8 cellular contexts compared by ENCODE assay signal in genomic region chr16:31487076-31487719, GRCh38. TPM values are rescaled to one million over a fixed set of nuclear protein-coding genes. Genes with fewer than 3 reads are reported as not detected.
A peak's percentile ranks its signal among the peaks of the same experiment; 100 is the strongest.
DNase-seq lines count a peak whose midpoint lies in the region; ATAC-seq and TF ChIP-seq lines count a peak whose summit lies in the region.

No MANE protein-coding gene starts in this region.

- peak overlapping the region; percentile 54; the same call in 1 of the 2 replicates for H3K27ac ChIP-seq in Panc1 (ENCODE audit: low read length)
- no peak overlapping the region for H3K27ac ChIP-seq in psoas muscle

- no peak for DNase-seq in Panc1 (ENCODE audit: low read depth, low spot score)
- DNase-seq in foreskin fibroblast, result no peak
- peak in 1 of 2 donors; percentile 52 for DNase-seq in psoas muscle
- DNase-seq in activated gamma-delta T cell treated with Interleukin-2 at 50 U/mL for 16 hours, result no peak
- DNase-seq in NAMALWA (ENCODE audit: low spot score), result no peak
- DNase-seq in Kasumi-1 (lab: John Stamatoyannopoulos, UW), result no peak

- ATAC-seq in Panc1 (0 out of 2 replicates have a peak, but pooled peaks have one; percentile 5), psoas muscle (peak in 1 of 4 donors; percentile 17), GM21390 (IDR thresholded peaks at IDR 0.05; ENCODE audit: unreplicated experiment) (no peak)

- intact Hi-C loops in Panc1 (cut with micrococcal nuclease; ENCODE audit: unreplicated experiment), result loop anchor here (10.0 kb wide), 1 partner anchor 188 kb away; no protein-coding TSS in a partner anchor
- intact Hi-C loops in psoas muscle (cut with DNase I), result no loop called here

- 6 to 10% (median 9%) methylated on average over 38 to 48 of the region's 48 CpGs for WGBS in psoas muscle, 3 donors

- no peaks in the 10 kb centered on the region for H3K27me3 ChIP-seq in Panc1 (ENCODE audit: control insufficient read depth, insufficient read depth, low read length)
- H3K27me3 ChIP-seq in psoas muscle (ENCODE audit: insufficient read depth in 3 of 3, low read length in 2 of 3), result peaks cover 0 to 43% (median 21%) of the 10 kb centered on the region in 3 donors

- TF ChIP-seq CTCF in Panc1 (IDR thresholded peaks at IDR 0.05) (no peak), foreskin fibroblast (IDR thresholded peaks at IDR 0.05; ENCODE audit: low read depth, low read length) (no peak), psoas muscle (IDR thresholded peaks at IDR 0.05) (no peak)

- no peaks in the 10 kb centered on the region; the same call in 1 of the 2 replicates for H3K36me3 ChIP-seq in Panc1 (ENCODE audit: control insufficient read depth, insufficient read depth, low read length)
- peaks cover 2 to 14% of the 10 kb centered on the region in 2 donors for H3K36me3 ChIP-seq in psoas muscle (ENCODE audit: insufficient read depth in 1 of 2, low read depth in 1 of 2)

- CTCF ChIA-PET in Panc1 (lab: Charles Lee), result no interaction called here

- H3K9me3 ChIP-seq in Panc1 (ENCODE audit: control insufficient read depth, insufficient read depth, low read depth, low read length), result no peaks in the 10 kb centered on the region
- no peaks in the 10 kb centered on the region for H3K9me3 ChIP-seq in psoas muscle

- POLR2A ChIA-PET in Panc1 (lab: Charles Lee), result no interaction called here

- no TSS peak for BruUV-seq in Panc1 (replicated peaks; lab: Mats Ljungman, UMichigan)

- H3K4me3 ChIP-seq in GM08714 (ENCODE audit: low read length) (peak overlapping the region; percentile 37; the same call in 1 of the 2 replicates), Panc1 (ENCODE audit: low read depth in 2 of 2, low read length in 2 of 2) (peak overlapping the region; percentile 57 to 72), foreskin fibroblast (ENCODE audit: low read depth in 1 of 2, low read length in 2 of 2) (peak overlapping the region; percentile 47 to 58), psoas muscle (peak overlapping the region; percentile 74)

- in situ Hi-C loops in Panc1 (cut with HindIII; ENCODE audit: low pct_unique_long_range_greater_than_20kb, low sequenced_read_pairs), result no loop called here

- H3K4me1 ChIP-seq in Panc1 (ENCODE audit: control insufficient read depth, insufficient read depth, low read length) (no peaks in the 10 kb centered on the region), psoas muscle (peaks cover 20% of the 10 kb centered on the region)

RNA-seq across cellular contexts. Expression of gene SLC5A2, which starts 4.3 kb away (rescaled TPM):
- total RNA-seq in Panc1 (2021; ENCODE audit: unreplicated experiment) (0.15 TPM), psoas muscle (not detected)
- 7.5 TPM for polyA plus RNA-seq in Panc1 (2012; ENCODE audit: insufficient read length)
- polyA plus RNA-seq in psoas muscle, result under 1 TPM; 0.08 to 0.35 (median 0.26) TPM

RNA-seq across cellular contexts. Expression of gene TGFB1I1, which starts 15.2 kb away (rescaled TPM):
- total RNA-seq in Panc1 (2021; ENCODE audit: unreplicated experiment) (32.5 TPM), psoas muscle (10 to 100 TPM in 1 of 4 donors, 1 to 10 TPM in 3; 8.3 to 11.5 (median 8.7) TPM)
- polyA plus RNA-seq in Panc1 (2012; ENCODE audit: insufficient read length), result 55.7 TPM
- 1 to 10 TPM; 4.5 to 7.0 (median 5.0) TPM for polyA plus RNA-seq in psoas muscle

RNA-seq across cellular contexts. Expression of gene RUSF1, which starts 21.0 kb away (rescaled TPM):
- total RNA-seq in Panc1 (2021; ENCODE audit: unreplicated experiment) (47.4 TPM), psoas muscle (10 to 100 TPM in 3 of 4 donors, 1 to 10 TPM in 1; 6.9 to 16.2 (median 11.9) TPM)
- 49.1 TPM for polyA plus RNA-seq in Panc1 (2012; ENCODE audit: insufficient read length)
- 10 to 100 TPM in 1 of 3 donors, 1 to 10 TPM in 2; 8.1 to 12.0 (median 9.9) TPM for polyA plus RNA-seq in psoas muscle

RNA-seq across cellular contexts. Expression of gene ARMC5, which starts 27.9 kb away (rescaled TPM):
- total RNA-seq in Panc1 (2021; ENCODE audit: unreplicated experiment), result 19.8 TPM
- polyA plus RNA-seq in Panc1 (2012; ENCODE audit: insufficient read length), result 23.1 TPM
- total RNA-seq in psoas muscle, result 10 to 100 TPM; 10.1 to 18.7 (median 13.1) TPM
- 10 to 100 TPM in 1 of 3 donors, 1 to 10 TPM in 2; 6.5 to 11.7 (median 8.5) TPM for polyA plus RNA-seq in psoas muscle

RNA-seq across cellular contexts. Expression of gene AHSP, which starts 40.5 kb away (rescaled TPM):
- total RNA-seq in Panc1 (2021; ENCODE audit: unreplicated experiment) (not detected), psoas muscle (1 to 10 TPM in 1 of 4 donors, not detected in 3; 3.5 TPM)
- polyA plus RNA-seq in Panc1 (2012; ENCODE audit: insufficient read length), result not detected
- polyA plus RNA-seq in psoas muscle, result not detected
